23 cellular contexts compared by ENCODE assay signal in the genomic region with DNA sequence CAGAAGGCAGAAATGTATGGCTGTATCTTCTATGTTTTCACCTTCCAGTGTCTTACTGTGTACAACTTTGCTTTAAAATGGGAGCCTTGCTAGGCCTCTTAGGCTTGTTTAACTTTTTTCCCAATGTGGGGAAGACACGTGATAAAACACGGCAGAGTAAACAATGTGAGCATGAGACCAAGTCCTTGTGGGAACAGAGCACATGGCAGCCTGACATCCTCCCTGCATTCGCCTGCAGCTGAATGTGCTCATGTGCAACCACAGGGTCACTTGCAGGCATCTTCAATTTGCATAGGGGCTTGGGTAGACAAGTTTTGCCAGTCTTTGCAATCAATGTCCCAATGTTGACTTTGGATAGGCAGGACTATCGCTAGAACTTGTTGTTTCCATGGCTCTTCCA.
"Had no signal": no experiment of that assay in that cellular context is flagged by ENCODE, and none has a peak within 500 bp of the region (broad histone marks: within the 10 kb centered on the region; RNA-seq: fewer than 3 reads in every experiment).

No MANE protein-coding gene starts in this region.

- H3K27ac ChIP-seq: adrenal gland, Peyer's patch, RWPE1, SJCRH30 had no signal

- ATAC-seq: activated CD8-positive, alpha-beta T cell treated with anti-CD3 and anti-CD28 coated beads, Interleukin-2, amount 10 ng/mL, durations not matched to agents 7 days and 5 days; SK-N-SH treated with all-trans-retinoic acid at 6 μM for 48 hours had no signal

- H3K36me3 ChIP-seq: adrenal gland, Peyer's patch, SJCRH30 had no signal

- H3K4me1 ChIP-seq: adrenal gland, Peyer's patch, SJCRH30 had no signal

- H3K9me3 ChIP-seq: adrenal gland, Peyer's patch, SJCRH30 had no signal

- DNase-seq: activated CD4-positive, alpha-beta T cell treated with anti-CD3 and anti-CD28 coated beads for 48 hours; activated CD4-positive, alpha-beta T cell treated with anti-CD3 and anti-CD28 coated beads, Interleukin-2, amount 50 U/mL, for 4 hours; activated CD4-positive, CD25-positive, alpha-beta regulatory T cell treated with anti-CD3 and anti-CD28 coated beads, Interleukin-2, amount 50 U/mL, for 72 hours; activated CD8-positive, alpha-beta memory T cell treated with anti-CD3 and anti-CD28 coated beads, Interleukin-2, amount 50 U/mL, for 48 hours; activated CD8-positive, alpha-beta T cell treated with anti-CD3 and anti-CD28 coated beads, Interleukin-2, amount 10 ng/mL, durations not matched to agents 7 days and 5 days; activated naive CD4-positive, alpha-beta T cell treated with anti-CD3 and anti-CD28 coated beads, Interleukin-2, amount 50 U/mL, for 16 hours; activated naive CD8-positive, alpha-beta T cell treated with anti-CD3 and anti-CD28 coated beads, Interleukin-2, amount 10 ng/mL, durations not matched to agents 7 days and 5 days; activated T-cell treated with anti-CD3 and anti-CD28 coated beads, Interleukin-2, amount 50 U/mL, for 1 hour; adrenal gland; anterior cingulate cortex; central memory CD4-positive, alpha-beta T cell; NCI-H1105 treated with DMSO at 0.1 percent for 48 hours; NCI-H1436 treated with DMSO at 0.1 percent for 48 hours; NCI-H187; NCI-H2081; NCI-H2227 treated with DMSO at 0.1 percent for 48 hours; NCI-H446 treated with DMSO at 0.1 percent for 48 hours; Peyer's patch; Right ventricle myocardium superior; SJCRH30; SW 1271 had no signal

- H3K4me3 ChIP-seq: adrenal gland, Peyer's patch, SJCRH30 had no signal

- H3K27me3 ChIP-seq: adrenal gland, Peyer's patch, SJCRH30 had no signal
